25 cellular contexts compared by ENCODE assay signal in genomic region chr17:36899250-36900129, GRCh38. TPM values are rescaled to one million over a fixed set of nuclear protein-coding genes. Genes with fewer than 3 reads are reported as not detected.
A peak's percentile ranks its signal among the peaks of the same experiment; 100 is the strongest.
DNase-seq lines count a peak whose midpoint lies in the region; ATAC-seq, FAIRE-seq and TF ChIP-seq lines count a peak whose summit lies in the region.
"Had no signal": no experiment of that assay in that cellular context is flagged by ENCODE, and none has a peak within 500 bp of the region (broad histone marks: within the 10 kb centered on the region; RNA-seq: fewer than 3 reads in every experiment).

No MANE protein-coding gene starts in this region.

- H3K79me2 ChIP-seq in GM23338 (replicated peaks; ENCODE audit: insufficient read depth) = no peaks in the 10 kb centered on the region

- H3K36me3 ChIP-seq in GM23338 (ENCODE audit: insufficient read depth) = no peaks in the 10 kb centered on the region
- H3K36me3 ChIP-seq in kidney epithelial cell (ENCODE audit: control insufficient read depth, insufficient read depth, low read length) = no peaks in the 10 kb centered on the region
- no peaks in the 10 kb centered on the region for H3K36me3 ChIP-seq in WERI-Rb-1
- H3K36me3 ChIP-seq: right atrium auricular region, vagina had no signal

- peaks cover 14% of the 10 kb centered on the region for H3K4me1 Mint-ChIP-seq in GM23338
- H3K4me1 Mint-ChIP-seq: activated CD4-positive, alpha-beta T cell treated with anti-CD3 and anti-CD28 coated beads, Interleukin-2, amount 10 ng/mL, durations not matched to agents 24 days and 14 days; IgD-negative memory B cell had no signal

- H3K27me3 Mint-ChIP-seq in GM23338 (ENCODE audit: insufficient read depth, low read depth, poor library complexity) = peaks cover 12% of the 10 kb centered on the region

- H4K20me1 ChIP-seq in GM23338 (replicated peaks; ENCODE audit: insufficient read depth) = no peaks in the 10 kb centered on the region

- H3K4me3 ChIP-seq in GM23338 = no peak overlapping the region
- no peak overlapping the region for H3K4me3 ChIP-seq in kidney epithelial cell (ENCODE audit: low read depth, low read length)
- H3K4me3 ChIP-seq in WERI-Rb-1 (ENCODE audit: low read depth, low read length) = no peak overlapping the region
- H3K4me3 ChIP-seq: body of pancreas, right atrium auricular region, vagina had no signal

- H3K4me2 ChIP-seq in GM23338 = no peak overlapping the region

- H3K9me3 Mint-ChIP-seq in GM23338 = no peaks in the 10 kb centered on the region
- H3K9me3 Mint-ChIP-seq: activated CD4-positive, alpha-beta T cell treated with anti-CD3 and anti-CD28 coated beads, Interleukin-2, amount 10 ng/mL, durations not matched to agents 24 days and 14 days; dendritic cell treated with granulocyte-macrophage colony-stimulating factor and Interleukin-4, amounts not matched to agents 40 ng/mL and 50 ng/mL, for 4 days had no signal

- H3K27ac ChIP-seq in GM23338 (ENCODE audit: low read depth) = no peak overlapping the region
- no peak overlapping the region for H3K27ac ChIP-seq in WERI-Rb-1
- H3K27ac ChIP-seq: body of pancreas, C4-2B, HL-60, right atrium auricular region, vagina had no signal

- peak; percentile 58 for DNase-seq in A172 (ENCODE audit: low spot score)
- peak; percentile 26 for DNase-seq in GM23338 (ENCODE audit: low spot score)
- peak; percentile 11 for DNase-seq in RPMI7951 (ENCODE audit: low read depth)
- DNase-seq in kidney epithelial cell (ENCODE audit: low read depth) = peak; percentile 34
- DNase-seq in WERI-Rb-1 = no peak
- no peak for DNase-seq in GM12892 (ENCODE audit: insufficient read length)
- DNase-seq in activated CD4-positive, alpha-beta T cell treated with anti-CD3 and anti-CD28 coated beads for 48 hours = no peak
- DNase-seq in NCI-H510A (lab: John Stamatoyannopoulos, UW) = no peak
- DNase-seq: activated CD4-positive, alpha-beta T cell treated with anti-CD3 and anti-CD28 coated beads, Interleukin-2, amount 10 ng/mL, durations not matched to agents 24 days and 14 days; body of pancreas; hypothalamus; MM.1S; NCI-H146; stimulated activated CD4-positive, alpha-beta T cell treated with anti-CD3 and anti-CD28 coated beads, Interleukin-12 subunit alpha, Interleukin-12 subunit beta, amount 100 ng/mL, for 4 hours had no signal

- no peaks in the 10 kb centered on the region for H3K4me1 ChIP-seq in GM23338 (ENCODE audit: insufficient read depth)
- H3K4me1 ChIP-seq: body of pancreas, right atrium auricular region, vagina had no signal

- H3K9me2 ChIP-seq in GM23338 (ENCODE audit: insufficient read depth) = 0 out of 2 replicates have a peak, but pooled peaks cover 2% of the 10 kb centered on the region

- no peaks in the 10 kb centered on the region for H3K36me3 Mint-ChIP-seq in GM23338 (ENCODE audit: low read depth)
- H3K36me3 Mint-ChIP-seq: activated naive CD8-positive, alpha-beta T cell; IgD-negative memory B cell had no signal

- peak; percentile 49 for ATAC-seq in GM23338
- ATAC-seq: body of pancreas had no signal

- no peak for TF ChIP-seq POLR2A in GM12892 (IDR thresholded peaks at IDR 0.05; ENCODE audit: low read depth, low read length)

- H2AFZ ChIP-seq in GM23338 = no peak overlapping the region; the same call in 1 of the 2 replicates

- FAIRE-seq in GM12892 (lab: Jason Lieb, UNC) = no peak
- FAIRE-seq: G401.6, keratinocyte had no signal

- H3K4me3 Mint-ChIP-seq in GM23338 = no peak overlapping the region
- H3K4me3 Mint-ChIP-seq: activated CD4-positive, alpha-beta T cell treated with anti-CD3 and anti-CD28 coated beads, Interleukin-2, amount 10 ng/mL, durations not matched to agents 24 days and 14 days; activated naive CD8-positive, alpha-beta T cell; dendritic cell treated with granulocyte-macrophage colony-stimulating factor and Interleukin-4, amounts not matched to agents 40 ng/mL and 50 ng/mL, for 4 days; IgD-negative memory B cell had no signal

- TF ChIP-seq CTCF in GM23338 (conservative IDR thresholded peaks at IDR 0.05; ENCODE audit: low read depth in 2 of 2) = no peak
- no peak for TF ChIP-seq CTCF in kidney epithelial cell (IDR thresholded peaks at IDR 0.05; ENCODE audit: insufficient read depth, low read length, poor library complexity, severe bottlenecking)
- no peak for TF ChIP-seq CTCF in WERI-Rb-1 (IDR thresholded peaks at IDR 0.05; ENCODE audit: low read depth, low read length)

- H3K27me3 ChIP-seq in GM23338 (ENCODE audit: insufficient read depth) (no peaks in the 10 kb centered on the region), kidney epithelial cell (ENCODE audit: control insufficient read depth, insufficient read depth, low read length) (no peaks in the 10 kb centered on the region), WERI-Rb-1 (ENCODE audit: insufficient read depth, low read depth, severe bottlenecking) (no peaks in the 10 kb centered on the region)
- H3K27me3 ChIP-seq: body of pancreas, right atrium auricular region, vagina had no signal

- H3K27ac Mint-ChIP-seq in GM23338 = no peak overlapping the region
- H3K27ac Mint-ChIP-seq: activated CD4-positive, alpha-beta T cell treated with anti-CD3 and anti-CD28 coated beads, Interleukin-2, amount 10 ng/mL, durations not matched to agents 24 days and 14 days; activated naive CD8-positive, alpha-beta T cell; dendritic cell treated with granulocyte-macrophage colony-stimulating factor and Interleukin-4, amounts not matched to agents 40 ng/mL and 50 ng/mL, for 4 days; IgD-negative memory B cell had no signal

- H3K9me3 ChIP-seq in WERI-Rb-1 (ENCODE audit: severe bottlenecking) = no peaks in the 10 kb centered on the region
- H3K9me3 ChIP-seq: body of pancreas, right atrium auricular region, vagina had no signal

- H3F3A ChIP-seq in GM23338 (replicated peaks; ENCODE audit: low read depth) = no peaks in the 10 kb centered on the region

TF ChIP-seq in GM23338, 12 proteins besides CTCF, POLR2A, EP300 and RAD21 (continues in another document):
- TF ChIP-seq NANOG (IDR thresholded peaks at IDR 0.05; ENCODE audit: borderline replicate concordance) = no peak
- TF ChIP-seq ETS1 (IDR thresholded peaks at IDR 0.05) = no peak
- no peak for TF ChIP-seq POLR2AphosphoS5 (IDR thresholded peaks at IDR 0.05; ENCODE audit: low read depth)
- no peak for TF ChIP-seq JUNB (IDR thresholded peaks at IDR 0.05; ENCODE audit: unreplicated experiment)
- no peak for TF ChIP-seq CREB1 (CRISPR knock-in tag; IDR thresholded peaks at IDR 0.05; ENCODE audit: low read depth)
- TF ChIP-seq EZH2 (IDR thresholded peaks at IDR 0.05; ENCODE audit: low read depth, unreplicated experiment) = no peak
- TF ChIP-seq REST (IDR thresholded peaks at IDR 0.05; ENCODE audit: unreplicated experiment) = no peak

RNA-seq across cellular contexts. Expression of gene LHX1, which starts 37.8 kb away (rescaled TPM):
- 0.77 and 1.4 TPM in 2 replicates for total RNA-seq in A172 (2014; rRNA removed; shearing (Covaris generic))
- total RNA-seq in GM23338 (2014; rRNA removed; shearing (Covaris generic)) = 0.52 and 0.58 TPM in 2 replicates
- polyA plus RNA-seq in GM23338 (2016; fragmentation: Nextera tagmentation; extraction: Ambion mirVana) = 0.74 and 1.1 TPM in 2 replicates
- total RNA-seq in RPMI7951 (2014; rRNA removed; shearing (Covaris generic)) = 0.96 and 1.6 TPM in 2 replicates
- total RNA-seq in kidney epithelial cell = 39.2 and 44.3 TPM in 2 replicates
- 0.21 TPM for polyA plus RNA-seq in GM12892 (2012; ENCODE audit: missing spikeins)
- total RNA-seq: body of pancreas, fibroblast of villous mesenchyme, osteocyte, right atrium auricular region, vagina had no signal
- polyA plus RNA-seq: IgD-negative memory B cell had no signal

RNA-seq across cellular contexts. Expression of gene AATF, which starts 49.3 kb away (rescaled TPM):
- total RNA-seq in A172 (2014; rRNA removed; shearing (Covaris generic)) = 79.9 and 86.2 TPM in 2 replicates
- total RNA-seq in GM23338 (2014; rRNA removed; shearing (Covaris generic)) = 40.2 and 53.7 TPM in 2 replicates
- 64.1 and 71.2 TPM in 2 replicates for polyA plus RNA-seq in GM23338 (2016; fragmentation: Nextera tagmentation; extraction: Ambion mirVana)
- 27.0 and 39.6 TPM in 2 replicates for total RNA-seq in RPMI7951 (2014; rRNA removed; shearing (Covaris generic))
- 43.4 and 54.5 TPM in 2 replicates for total RNA-seq in kidney epithelial cell
- polyA plus RNA-seq in GM12892 (2012; ENCODE audit: missing spikeins) = 43.4 TPM

Comparison
In these comparisons a context has a peak if more than half of its experiments do, and no peak if none do; other contexts are left out.
1. DNase-seq: peak in A172 (single experiment), GM23338 (single experiment), RPMI7951 (single experiment) and kidney epithelial cell (single experiment); none in WERI-Rb-1 (single experiment), GM12892 (single experiment), activated CD4-positive, alpha-beta T cell treated with anti-CD3 and anti-CD28 coated beads for 48 hours (single experiment) and NCI-H510A (single experiment).
2. RNA of gene LHX1, which starts 37.8 kb away (total RNA-seq): 39.2 to 44.3 TPM in kidney epithelial cell; 0.77 to 1.4 TPM in A172, 0.96 to 1.6 TPM in RPMI7951 and 0.52 to 0.58 TPM in GM23338; every median in the first group is over 10 times any median in the second.